Comparison of ENCODE assay signal across 8 cellular contexts in the genomic region with DNA sequence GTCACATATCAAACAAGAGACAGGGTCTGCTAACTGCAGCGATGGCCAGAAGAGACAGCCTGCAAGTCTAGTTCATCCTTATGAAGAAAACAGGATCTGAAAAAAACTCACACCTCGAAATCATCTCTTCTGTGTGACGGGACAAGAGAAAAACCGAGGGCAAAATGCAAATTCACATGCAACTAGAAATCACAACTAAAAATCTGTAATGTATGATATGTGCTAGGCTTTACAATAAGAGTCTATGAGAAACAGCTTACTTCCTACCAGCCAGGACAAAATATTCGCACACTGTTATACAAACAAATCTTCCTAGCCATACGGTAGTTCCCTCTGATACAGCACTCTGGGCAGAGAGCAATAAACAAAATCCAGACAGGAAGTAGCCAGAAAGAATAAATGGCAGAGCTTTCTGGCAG. TPM values are rescaled to one million over a fixed set of nuclear protein-coding genes. Genes with fewer than 3 reads are reported as not detected.
A peak's percentile ranks its signal among the peaks of the same experiment; 100 is the strongest.
DNase-seq lines count a peak whose midpoint lies in the region; ATAC-seq and TF ChIP-seq lines count a peak whose summit lies in the region.

No MANE protein-coding gene starts in this region.

- no peaks in the 10 kb centered on the region for H3K9me3 Mint-ChIP-seq in activated naive CD4-positive, alpha-beta T cell treated with anti-CD3 and anti-CD28 coated beads, Interleukin-2, amount 50 U/mL, for 24 hours
- no peaks in the 10 kb centered on the region for H3K9me3 Mint-ChIP-seq in activated naive CD4-positive, alpha-beta T cell treated with anti-CD3 and anti-CD28 coated beads, Interleukin-2, amount 50 U/mL, for 72 hours
- no peaks in the 10 kb centered on the region for H3K9me3 Mint-ChIP-seq in progenitor cell of endocrine pancreas (ENCODE audit: low read depth)

- DNase-seq in activated naive CD4-positive, alpha-beta T cell treated with anti-CD3 and anti-CD28 coated beads, Interleukin-2, amount 50 U/mL, for 16 hours, result no peak
- no peak for DNase-seq in activated naive CD4-positive, alpha-beta T cell treated with anti-CD3 and anti-CD28 coated beads, Interleukin-2, amount 50 U/mL, for 72 hours (ENCODE audit: low spot score in 2 of 2)
- DNase-seq in sciatic nerve (ENCODE audit: low spot score), result no peak
- no peak for DNase-seq in NCI-H345 (lab: John Stamatoyannopoulos, UW)
- no peak for DNase-seq in progenitor cell of endocrine pancreas (ENCODE audit: low spot score, unreplicated experiment)
- no peak for DNase-seq in GM03348 (ENCODE audit: low spot score)

- peaks cover 10% of the 10 kb centered on the region for H3K36me3 Mint-ChIP-seq in activated naive CD4-positive, alpha-beta T cell treated with anti-CD3 and anti-CD28 coated beads, Interleukin-2, amount 50 U/mL, for 24 hours
- peaks cover 8 to 15% of the 10 kb centered on the region in 2 donors for H3K36me3 Mint-ChIP-seq in activated naive CD4-positive, alpha-beta T cell treated with anti-CD3 and anti-CD28 coated beads, Interleukin-2, amount 50 U/mL, for 72 hours
- H3K36me3 Mint-ChIP-seq in progenitor cell of endocrine pancreas (ENCODE audit: insufficient read depth), result no peaks in the 10 kb centered on the region

- peak overlapping the region; percentile 85 for H3K4me3 Mint-ChIP-seq in activated naive CD4-positive, alpha-beta T cell treated with anti-CD3 and anti-CD28 coated beads, Interleukin-2, amount 50 U/mL, for 24 hours
- H3K4me3 Mint-ChIP-seq in progenitor cell of endocrine pancreas (ENCODE audit: low read depth), result no peak overlapping the region

- intact Hi-C loops in sciatic nerve (cut with DNase I), result no loop called here

- TF ChIP-seq CTCF in progenitor cell of endocrine pancreas (IDR thresholded peaks at IDR 0.05; ENCODE audit: unreplicated experiment), result no peak

- H3K4me1 Mint-ChIP-seq in activated naive CD4-positive, alpha-beta T cell treated with anti-CD3 and anti-CD28 coated beads, Interleukin-2, amount 50 U/mL, for 24 hours, result peaks cover 88% of the 10 kb centered on the region
- H3K4me1 Mint-ChIP-seq in progenitor cell of endocrine pancreas (ENCODE audit: low read depth), result peaks cover 3% of the 10 kb centered on the region

- H3K27ac Mint-ChIP-seq in activated naive CD4-positive, alpha-beta T cell treated with anti-CD3 and anti-CD28 coated beads, Interleukin-2, amount 50 U/mL, for 24 hours, result peak overlapping the region; percentile 98
- peak overlapping the region; percentile 84 to 96 for H3K27ac Mint-ChIP-seq in activated naive CD4-positive, alpha-beta T cell treated with anti-CD3 and anti-CD28 coated beads, Interleukin-2, amount 50 U/mL, for 72 hours
- no peak overlapping the region for H3K27ac Mint-ChIP-seq in progenitor cell of endocrine pancreas

- ATAC-seq in HG03039 (IDR thresholded peaks at IDR 0.05; ENCODE audit: unreplicated experiment), result peak; percentile 49
- ATAC-seq in activated naive CD4-positive, alpha-beta T cell treated with anti-CD3 and anti-CD28 coated beads, Interleukin-2, amount 50 U/mL, for 72 hours, result no peak
- ATAC-seq in sciatic nerve, result peak; percentile 49

- no peaks in the 10 kb centered on the region for H3K27me3 Mint-ChIP-seq in activated naive CD4-positive, alpha-beta T cell treated with anti-CD3 and anti-CD28 coated beads, Interleukin-2, amount 50 U/mL, for 24 hours
- H3K27me3 Mint-ChIP-seq in progenitor cell of endocrine pancreas, result no peaks in the 10 kb centered on the region

RNA-seq across cellular contexts. Expression of gene ANKRD44, which starts 48.8 kb away (rescaled TPM):
- 100 to 1,000 TPM; 103 to 130 TPM for total RNA-seq in activated naive CD4-positive, alpha-beta T cell treated with anti-CD3 and anti-CD28 coated beads, Interleukin-2, amount 50 U/mL, for 72 hours
- 77.8 TPM for total RNA-seq in sciatic nerve
- total RNA-seq in progenitor cell of endocrine pancreas, result 4.0 and 6.0 TPM in 2 replicates

Comparison
In these comparisons a context has a peak if more than half of its experiments do, and no peak if none do; other contexts are left out.
1. ATAC-seq: peak in HG03039 (single experiment) and sciatic nerve (single experiment); none in activated naive CD4-positive, alpha-beta T cell treated with anti-CD3 and anti-CD28 coated beads, Interleukin-2, amount 50 U/mL, for 72 hours (0 of 2).
2. RNA of gene ANKRD44, which starts 48.8 kb away (total RNA-seq): 103 to 130 TPM in activated naive CD4-positive, alpha-beta T cell treated with anti-CD3 and anti-CD28 coated beads, Interleukin-2, amount 50 U/mL, for 72 hours and 77.8 TPM in sciatic nerve (single experiment); 4.0 to 6.0 TPM in progenitor cell of endocrine pancreas; every median in the first group is over 10 times any median in the second.